ENCODE assay signal across 2 cellular contexts in the genomic region with DNA sequence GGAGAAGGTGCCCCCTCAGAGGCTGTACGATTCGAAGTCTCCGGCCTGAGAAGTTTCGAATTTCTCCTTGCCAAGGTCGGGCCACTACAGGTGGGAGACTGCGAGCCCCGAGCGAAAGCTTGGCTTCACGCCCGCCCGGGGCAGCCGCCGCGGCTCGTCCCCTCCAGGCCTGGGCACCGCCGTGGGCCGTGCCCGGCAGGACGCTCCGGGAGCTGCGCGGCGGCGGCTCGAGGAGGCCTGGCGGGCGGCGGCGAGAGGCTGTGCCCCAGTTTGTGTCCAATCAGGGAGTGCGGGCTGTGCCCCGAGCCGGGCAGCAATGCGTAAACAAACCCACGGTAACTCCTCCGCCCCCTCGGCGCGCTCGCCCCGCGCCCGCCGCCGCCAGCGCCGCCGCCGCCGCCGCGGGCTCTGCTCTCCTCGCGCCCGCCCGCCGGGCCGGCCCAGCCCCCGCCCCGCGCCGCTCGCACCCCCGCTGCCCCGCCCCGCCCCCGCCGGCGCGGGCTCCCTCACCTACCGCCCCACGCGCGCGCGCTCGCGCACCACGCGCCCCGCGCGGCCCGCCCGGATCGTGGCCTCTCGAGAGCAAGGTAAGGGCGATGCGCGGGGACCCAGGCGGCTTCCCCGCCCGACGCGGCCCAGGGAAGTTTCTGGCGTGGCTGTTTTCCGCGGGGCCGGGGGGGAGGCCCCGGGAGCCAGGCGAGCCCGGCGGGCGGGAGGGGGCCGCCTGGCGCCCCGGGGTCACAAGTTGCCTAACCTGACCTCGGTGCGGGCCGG.
TF ChIP-seq lines count a peak whose summit lies in the region.

No MANE protein-coding gene starts in this region.

TF ChIP-seq in IMR-90, 13 proteins besides CTCF, POLR2A, EP300 and RAD21:
- TF ChIP-seq MXI1 (IDR thresholded peaks at IDR 0.05; ENCODE audit: borderline replicate concordance, low read depth, low read length), result 0 out of 2 replicates have a peak, but pooled peaks have one; percentile 9
- peak; percentile 16; the same call in 1 of the 2 replicates for TF ChIP-seq CEBPB (IDR thresholded peaks at IDR 0.05; ENCODE audit: low read depth, low read length)
- TF ChIP-seq, protein P1, sequence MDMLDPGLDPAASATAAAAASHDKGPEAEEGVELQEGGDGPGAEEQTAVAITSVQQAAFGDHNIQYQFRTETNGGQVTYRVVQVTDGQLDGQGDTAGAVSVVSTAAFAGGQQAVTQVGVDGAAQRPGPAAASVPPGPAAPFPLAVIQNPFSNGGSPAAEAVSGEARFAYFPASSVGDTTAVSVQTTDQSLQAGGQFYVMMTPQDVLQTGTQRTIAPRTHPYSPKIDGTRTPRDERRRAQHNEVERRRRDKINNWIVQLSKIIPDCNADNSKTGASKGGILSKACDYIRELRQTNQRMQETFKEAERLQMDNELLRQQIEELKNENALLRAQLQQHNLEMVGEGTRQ (IDR thresholded peaks at IDR 0.05; ENCODE audit: low read depth, low read length), result no peak
- no peak for TF ChIP-seq MAFK (IDR thresholded peaks at IDR 0.05; ENCODE audit: low read depth, low read length)
TF ChIP-seq in IMR-90: peak in this region for 2.

TF ChIP-seq in K562, 482 proteins besides CTCF, POLR2A, EP300 and RAD21 (continues in another document):
- no peak for TF ChIP-seq TEAD4 (IDR thresholded peaks at IDR 0.05; ENCODE audit: low read length)
- no peak for TF ChIP-seq TEAD4 (CRISPR knock-in tag; IDR thresholded peaks at IDR 0.05; ENCODE audit: borderline replicate concordance)
- peak; percentile 72 for TF ChIP-seq POLR2G (IDR thresholded peaks at IDR 0.05; ENCODE audit: low read depth, low read length)
- TF ChIP-seq RBBP5 (IDR thresholded peaks at IDR 0.05; ENCODE audit: borderline replicate concordance, insufficient read depth, low read length, poor library complexity, severe bottlenecking), result peak; percentile 53
- TF ChIP-seq, protein P2, sequence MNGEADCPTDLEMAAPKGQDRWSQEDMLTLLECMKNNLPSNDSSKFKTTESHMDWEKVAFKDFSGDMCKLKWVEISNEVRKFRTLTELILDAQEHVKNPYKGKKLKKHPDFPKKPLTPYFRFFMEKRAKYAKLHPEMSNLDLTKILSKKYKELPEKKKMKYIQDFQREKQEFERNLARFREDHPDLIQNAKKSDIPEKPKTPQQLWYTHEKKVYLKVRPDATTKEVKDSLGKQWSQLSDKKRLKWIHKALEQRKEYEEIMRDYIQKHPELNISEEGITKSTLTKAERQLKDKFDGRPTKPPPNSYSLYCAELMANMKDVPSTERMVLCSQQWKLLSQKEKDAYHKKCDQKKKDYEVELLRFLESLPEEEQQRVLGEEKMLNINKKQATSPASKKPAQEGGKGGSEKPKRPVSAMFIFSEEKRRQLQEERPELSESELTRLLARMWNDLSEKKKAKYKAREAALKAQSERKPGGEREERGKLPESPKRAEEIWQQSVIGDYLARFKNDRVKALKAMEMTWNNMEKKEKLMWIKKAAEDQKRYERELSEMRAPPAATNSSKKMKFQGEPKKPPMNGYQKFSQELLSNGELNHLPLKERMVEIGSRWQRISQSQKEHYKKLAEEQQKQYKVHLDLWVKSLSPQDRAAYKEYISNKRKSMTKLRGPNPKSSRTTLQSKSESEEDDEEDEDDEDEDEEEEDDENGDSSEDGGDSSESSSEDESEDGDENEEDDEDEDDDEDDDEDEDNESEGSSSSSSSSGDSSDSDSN (IDR thresholded peaks at IDR 0.05; ENCODE audit: borderline replicate concordance in 1 of 2, low read depth in 2 of 2, low read length in 2 of 2), result 0 out of 4 replicates have a peak, but pooled peaks of 1 of the 2 experiments have one; percentile 21
- TF ChIP-seq NONO (IDR thresholded peaks at IDR 0.05; ENCODE audit: low read depth in 2 of 2, low read length in 1 of 2), result peak in 1 of 2 experiments; percentile 38; a peak in 1 of 4 replicates
- no peak for TF ChIP-seq BCL6 (CRISPR knock-in tag; IDR thresholded peaks at IDR 0.05)
- TF ChIP-seq HNRNPUL1 (IDR thresholded peaks at IDR 0.05; ENCODE audit: low read length), result no peak
- TF ChIP-seq GATAD2B (IDR thresholded peaks at IDR 0.05; ENCODE audit: borderline replicate concordance), result no peak
- no peak for TF ChIP-seq ZNF830 (CRISPR knock-in tag; IDR thresholded peaks at IDR 0.05)
- no peak; the same call in 1 of the 2 replicates for TF ChIP-seq CXXC5 (CRISPR knock-in tag; IDR thresholded peaks at IDR 0.05)
- TF ChIP-seq, protein P3, sequence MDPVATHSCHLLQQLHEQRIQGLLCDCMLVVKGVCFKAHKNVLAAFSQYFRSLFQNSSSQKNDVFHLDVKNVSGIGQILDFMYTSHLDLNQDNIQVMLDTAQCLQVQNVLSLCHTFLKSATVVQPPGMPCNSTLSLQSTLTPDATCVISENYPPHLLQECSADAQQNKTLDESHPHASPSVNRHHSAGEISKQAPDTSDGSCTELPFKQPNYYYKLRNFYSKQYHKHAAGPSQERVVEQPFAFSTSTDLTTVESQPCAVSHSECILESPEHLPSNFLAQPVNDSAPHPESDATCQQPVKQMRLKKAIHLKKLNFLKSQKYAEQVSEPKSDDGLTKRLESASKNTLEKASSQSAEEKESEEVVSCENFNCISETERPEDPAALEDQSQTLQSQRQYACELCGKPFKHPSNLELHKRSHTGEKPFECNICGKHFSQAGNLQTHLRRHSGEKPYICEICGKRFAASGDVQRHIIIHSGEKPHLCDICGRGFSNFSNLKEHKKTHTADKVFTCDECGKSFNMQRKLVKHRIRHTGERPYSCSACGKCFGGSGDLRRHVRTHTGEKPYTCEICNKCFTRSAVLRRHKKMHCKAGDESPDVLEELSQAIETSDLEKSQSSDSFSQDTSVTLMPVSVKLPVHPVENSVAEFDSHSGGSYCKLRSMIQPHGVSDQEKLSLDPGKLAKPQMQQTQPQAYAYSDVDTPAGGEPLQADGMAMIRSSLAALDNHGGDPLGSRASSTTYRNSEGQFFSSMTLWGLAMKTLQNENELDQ (CRISPR knock-in tag; IDR thresholded peaks at IDR 0.05; ENCODE audit: borderline replicate concordance), result no peak
- TF ChIP-seq CTBP1 (IDR thresholded peaks at IDR 0.05; ENCODE audit: borderline replicate concordance), result no peak
- TF ChIP-seq TRIM28 (IDR thresholded peaks at IDR 0.05), result no peak
- peak; percentile 8 for TF ChIP-seq FIP1L1 (IDR thresholded peaks at IDR 0.05; ENCODE audit: low read depth, low read length, poor library complexity, severe bottlenecking)
- TF ChIP-seq ESRRA (IDR thresholded peaks at IDR 0.05; ENCODE audit: borderline replicate concordance, low read depth), result 0 out of 2 replicates have a peak, but pooled peaks have one; percentile 15
- TF ChIP-seq, protein P4, sequence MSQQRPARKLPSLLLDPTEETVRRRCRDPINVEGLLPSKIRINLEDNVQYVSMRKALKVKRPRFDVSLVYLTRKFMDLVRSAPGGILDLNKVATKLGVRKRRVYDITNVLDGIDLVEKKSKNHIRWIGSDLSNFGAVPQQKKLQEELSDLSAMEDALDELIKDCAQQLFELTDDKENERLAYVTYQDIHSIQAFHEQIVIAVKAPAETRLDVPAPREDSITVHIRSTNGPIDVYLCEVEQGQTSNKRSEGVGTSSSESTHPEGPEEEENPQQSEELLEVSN (IDR thresholded peaks at IDR 0.05; ENCODE audit: borderline replicate concordance in 1 of 2, extremely low read depth in 1 of 2, insufficient read depth in 1 of 2, insufficient read length in 1 of 2, low read depth in 1 of 2, low read length in 1 of 2, poor library complexity in 1 of 2, severe bottlenecking in 1 of 2), result peak in 1 of 2 experiments; percentile 39
- TF ChIP-seq, protein P5, sequence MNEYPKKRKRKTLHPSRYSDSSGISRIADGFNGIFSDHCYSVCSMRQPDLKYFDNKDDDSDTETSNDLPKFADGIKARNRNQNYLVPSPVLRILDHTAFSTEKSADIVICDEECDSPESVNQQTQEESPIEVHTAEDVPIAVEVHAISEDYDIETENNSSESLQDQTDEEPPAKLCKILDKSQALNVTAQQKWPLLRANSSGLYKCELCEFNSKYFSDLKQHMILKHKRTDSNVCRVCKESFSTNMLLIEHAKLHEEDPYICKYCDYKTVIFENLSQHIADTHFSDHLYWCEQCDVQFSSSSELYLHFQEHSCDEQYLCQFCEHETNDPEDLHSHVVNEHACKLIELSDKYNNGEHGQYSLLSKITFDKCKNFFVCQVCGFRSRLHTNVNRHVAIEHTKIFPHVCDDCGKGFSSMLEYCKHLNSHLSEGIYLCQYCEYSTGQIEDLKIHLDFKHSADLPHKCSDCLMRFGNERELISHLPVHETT (CRISPR knock-in tag; conservative IDR thresholded peaks at IDR 0.05 in 1 of 2, IDR thresholded peaks at IDR 0.05 in 1 of 2), result peak in 1 of 2 experiments; percentile 32; a peak in 1 of 4 replicates
- TF ChIP-seq, protein P6, sequence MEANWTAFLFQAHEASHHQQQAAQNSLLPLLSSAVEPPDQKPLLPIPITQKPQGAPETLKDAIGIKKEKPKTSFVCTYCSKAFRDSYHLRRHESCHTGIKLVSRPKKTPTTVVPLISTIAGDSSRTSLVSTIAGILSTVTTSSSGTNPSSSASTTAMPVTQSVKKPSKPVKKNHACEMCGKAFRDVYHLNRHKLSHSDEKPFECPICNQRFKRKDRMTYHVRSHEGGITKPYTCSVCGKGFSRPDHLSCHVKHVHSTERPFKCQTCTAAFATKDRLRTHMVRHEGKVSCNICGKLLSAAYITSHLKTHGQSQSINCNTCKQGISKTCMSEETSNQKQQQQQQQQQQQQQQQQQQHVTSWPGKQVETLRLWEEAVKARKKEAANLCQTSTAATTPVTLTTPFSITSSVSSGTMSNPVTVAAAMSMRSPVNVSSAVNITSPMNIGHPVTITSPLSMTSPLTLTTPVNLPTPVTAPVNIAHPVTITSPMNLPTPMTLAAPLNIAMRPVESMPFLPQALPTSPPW (CRISPR knock-in tag; IDR thresholded peaks at IDR 0.05), result peak; percentile 76
- TF ChIP-seq CCNT2 (IDR thresholded peaks at IDR 0.05; ENCODE audit: borderline replicate concordance, extremely low read depth, insufficient read length, low read depth, low read length), result peak; percentile 31
- TF ChIP-seq ZNF239 (CRISPR knock-in tag; IDR thresholded peaks at IDR 0.05), result no peak
- no peak for TF ChIP-seq SRSF9 (IDR thresholded peaks at IDR 0.05; ENCODE audit: borderline replicate concordance, low read depth, low read length)
- TF ChIP-seq NFXL1 (CRISPR knock-in tag; IDR thresholded peaks at IDR 0.05), result no peak
- TF ChIP-seq MTA3 (IDR thresholded peaks at IDR 0.05; ENCODE audit: borderline replicate concordance), result no peak
- peak; percentile 78 for TF ChIP-seq SAFB (IDR thresholded peaks at IDR 0.05; ENCODE audit: borderline replicate concordance, low read depth, low read length)
- TF ChIP-seq, protein P7, sequence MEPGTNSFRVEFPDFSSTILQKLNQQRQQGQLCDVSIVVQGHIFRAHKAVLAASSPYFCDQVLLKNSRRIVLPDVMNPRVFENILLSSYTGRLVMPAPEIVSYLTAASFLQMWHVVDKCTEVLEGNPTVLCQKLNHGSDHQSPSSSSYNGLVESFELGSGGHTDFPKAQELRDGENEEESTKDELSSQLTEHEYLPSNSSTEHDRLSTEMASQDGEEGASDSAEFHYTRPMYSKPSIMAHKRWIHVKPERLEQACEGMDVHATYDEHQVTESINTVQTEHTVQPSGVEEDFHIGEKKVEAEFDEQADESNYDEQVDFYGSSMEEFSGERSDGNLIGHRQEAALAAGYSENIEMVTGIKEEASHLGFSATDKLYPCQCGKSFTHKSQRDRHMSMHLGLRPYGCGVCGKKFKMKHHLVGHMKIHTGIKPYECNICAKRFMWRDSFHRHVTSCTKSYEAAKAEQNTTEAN (CRISPR knock-in tag; IDR thresholded peaks at IDR 0.05), result no peak
- TF ChIP-seq, protein P8, sequence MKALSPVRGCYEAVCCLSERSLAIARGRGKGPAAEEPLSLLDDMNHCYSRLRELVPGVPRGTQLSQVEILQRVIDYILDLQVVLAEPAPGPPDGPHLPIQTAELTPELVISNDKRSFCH (CRISPR knock-in tag; IDR thresholded peaks at IDR 0.05), result no peak
- TF ChIP-seq, protein P8 (tag; IDR thresholded peaks at IDR 0.05), result no peak
- TF ChIP-seq MAZ (CRISPR knock-in tag; conservative IDR thresholded peaks at IDR 0.05 in 1 of 2, IDR thresholded peaks at IDR 0.05 in 1 of 2), result peak in 1 of 2 experiments; percentile 27; a peak in 1 of 4 replicates
- TF ChIP-seq CEBPG (CRISPR knock-in tag; IDR thresholded peaks at IDR 0.05), result no peak
- peak in 1 of 2 experiments; percentile 65; a peak in 2 of 4 replicates for TF ChIP-seq CEBPG (tag; conservative IDR thresholded peaks at IDR 0.05 in 1 of 2, IDR thresholded peaks at IDR 0.05 in 1 of 2)
- TF ChIP-seq, protein P9, sequence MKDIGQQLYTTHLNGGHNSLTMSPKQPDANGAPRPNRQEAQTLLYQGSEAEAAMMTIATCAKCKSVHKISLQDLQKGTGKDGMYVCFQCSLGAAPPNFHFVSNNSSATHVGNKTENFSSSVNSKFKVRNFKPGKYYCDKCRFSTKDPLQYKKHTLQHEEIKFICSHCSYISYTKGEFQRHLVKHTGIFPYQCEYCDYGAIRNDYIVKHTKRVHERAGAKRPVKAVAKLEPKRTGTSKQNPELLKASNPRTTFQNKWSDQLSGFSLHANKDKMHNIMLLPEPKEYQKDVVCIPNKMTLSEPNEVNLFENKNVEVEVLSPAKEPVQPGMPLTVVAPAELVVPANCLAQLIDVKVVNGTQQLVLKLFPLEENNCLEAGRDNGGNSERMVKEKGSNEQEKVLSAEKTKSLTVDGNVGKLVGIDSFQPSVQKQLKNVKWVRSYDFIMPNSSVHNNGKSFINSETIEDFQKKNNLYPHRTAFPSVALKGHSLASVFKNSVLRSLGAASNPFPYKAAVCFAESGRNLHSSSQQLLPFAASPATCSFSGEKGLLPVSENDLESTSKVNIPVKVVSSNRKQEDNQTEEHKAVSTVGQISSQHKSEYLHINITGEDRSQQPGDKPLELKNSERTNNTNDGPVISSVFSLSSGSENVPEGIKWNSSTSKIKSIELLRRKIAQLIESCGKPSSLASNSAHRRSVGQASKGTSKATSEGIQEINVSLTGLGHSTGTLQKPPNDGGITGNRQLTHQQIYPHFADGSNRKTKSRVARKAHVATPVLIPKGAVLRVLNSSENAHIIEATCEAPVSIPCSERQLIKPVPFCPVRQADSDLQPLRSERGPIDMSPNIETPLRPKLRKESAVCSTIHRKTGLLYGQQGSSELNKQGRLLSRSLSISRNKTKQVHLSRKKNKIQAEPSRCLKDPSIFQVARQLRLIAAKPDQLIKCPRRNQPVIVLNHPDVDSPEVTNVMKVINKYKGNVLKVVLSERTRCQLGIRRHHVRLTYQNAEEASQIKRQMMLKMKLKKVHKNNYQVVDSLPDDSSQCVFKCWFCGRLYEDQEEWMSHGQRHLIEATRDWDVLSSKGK (CRISPR knock-in tag; IDR thresholded peaks at IDR 0.05), result no peak
